ENCODE assay signal across 1 cellular context in the genomic region with DNA sequence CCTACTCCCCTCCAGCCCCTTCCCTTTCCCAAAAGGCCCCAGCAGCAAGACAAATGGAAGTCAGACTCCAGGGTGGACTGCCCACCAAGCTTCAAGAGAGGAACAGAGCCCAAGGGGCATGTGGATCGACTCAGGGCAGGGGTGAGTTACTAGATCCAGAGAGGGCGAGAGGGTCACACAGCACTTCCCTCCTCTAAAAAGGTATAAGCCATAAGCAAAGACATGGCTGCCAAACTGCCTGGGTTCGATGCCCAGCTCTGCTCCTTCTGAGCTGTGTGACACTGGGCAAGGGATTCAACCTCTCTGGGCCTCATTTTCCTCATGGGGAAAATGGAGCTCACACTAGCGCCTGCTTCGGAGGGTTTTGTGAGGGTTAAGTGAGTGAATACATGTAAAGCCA.
TF ChIP-seq lines count a peak whose summit lies in the region.

No MANE protein-coding gene starts in this region.

TF ChIP-seq in A549, 52 proteins besides CTCF, POLR2A, EP300 and RAD21:
- TF ChIP-seq JUN (IDR thresholded peaks at IDR 0.05) (no peak), RFX5 (IDR thresholded peaks at IDR 0.05) (no peak), KDM1A (IDR thresholded peaks at IDR 0.05; ENCODE audit: low read depth) (peak; percentile 31; the same call in 1 of the 2 replicates), ZFP36 (IDR thresholded peaks at IDR 0.05; ENCODE audit: borderline replicate concordance, partially characterized antibody) (peak; percentile 85)
